In genomic region chr1:3369437-3370076, GRCh38 we compare ENCODE assay signal across 9 cellular contexts.
DNase-seq lines count a peak whose midpoint lies in the region; ATAC-seq and TF ChIP-seq lines count a peak whose summit lies in the region.
"Had no signal": no experiment of that assay in that cellular context is flagged by ENCODE, and none has a peak within 500 bp of the region (broad histone marks: within the 10 kb centered on the region; RNA-seq: fewer than 3 reads in every experiment).

No MANE protein-coding gene starts in this region.

- H3K4me1 ChIP-seq in left ventricle myocardium inferior: peaks cover 50% of the 10 kb centered on the region

- no peaks in the 10 kb centered on the region for H3K9me3 ChIP-seq in left ventricle myocardium inferior (replicated peaks)

- H3K36me3 ChIP-seq in left ventricle myocardium inferior: no peaks in the 10 kb centered on the region

- no peak for ATAC-seq in HG02588 (IDR thresholded peaks at IDR 0.05; ENCODE audit: unreplicated experiment)

- no peak for TF ChIP-seq CTCF in astrocyte of the spinal cord (IDR thresholded peaks at IDR 0.05; ENCODE audit: low read depth, low read length)
- no peak for TF ChIP-seq CTCF in left ventricle myocardium inferior (IDR thresholded peaks at IDR 0.05; ENCODE audit: borderline replicate concordance)

- H3K27ac Mint-ChIP-seq in activated T-cell treated with anti-CD3 and anti-CD28 coated beads, Interleukin-2, amount 50 U/mL, for 24 hours: no peak overlapping the region
- H3K27ac Mint-ChIP-seq: dendritic cell treated with granulocyte-macrophage colony-stimulating factor and Interleukin-4, amounts not matched to agents 40 ng/mL and 50 ng/mL, for 4 days had no signal

- in situ Hi-C loops in astrocyte of the spinal cord (cut with HindIII; ENCODE audit: low sequenced_read_pairs): no loop called here

- H3K4me1 Mint-ChIP-seq in activated T-cell treated with anti-CD3 and anti-CD28 coated beads, Interleukin-2, amount 50 U/mL, for 24 hours (ENCODE audit: low read depth): peaks cover 18% of the 10 kb centered on the region

- H3K36me3 Mint-ChIP-seq in activated T-cell treated with anti-CD3 and anti-CD28 coated beads, Interleukin-2, amount 50 U/mL, for 24 hours (ENCODE audit: low read depth): no peaks in the 10 kb centered on the region

- no peak overlapping the region for H3K4me3 Mint-ChIP-seq in activated T-cell treated with anti-CD3 and anti-CD28 coated beads, Interleukin-2, amount 50 U/mL, for 24 hours
- H3K4me3 Mint-ChIP-seq: dendritic cell treated with granulocyte-macrophage colony-stimulating factor and Interleukin-4, amounts not matched to agents 40 ng/mL and 50 ng/mL, for 4 days had no signal

- H3K27me3 ChIP-seq in left ventricle myocardium inferior (ENCODE audit: low read depth): peaks cover 19% of the 10 kb centered on the region

- DNase-seq in ELR (ENCODE audit: low read depth): peak; percentile 13
- DNase-seq in astrocyte of the spinal cord (ENCODE audit: low read depth, low spot score): peak; percentile 92
- peak; percentile 45 for DNase-seq in left ventricle myocardium inferior
- DNase-seq in skeletal muscle cell (ENCODE audit: low read depth): peak; percentile 88
- DNase-seq in SW 1271 (lab: John Stamatoyannopoulos, UW): no peak
- DNase-seq in activated T-cell treated with anti-CD3 and anti-CD28 coated beads, Interleukin-2, amount 50 U/mL, for 24 hours: no peak
- DNase-seq in cortex of kidney (lab: John Stamatoyannopoulos, UW): no peak

- intact Hi-C loops in left ventricle myocardium inferior (cut with micrococcal nuclease): no loop called here

- H3K4me3 ChIP-seq in astrocyte of the spinal cord (ENCODE audit: low read depth, low read length) (no peak overlapping the region), left ventricle myocardium inferior (no peak overlapping the region), skeletal muscle cell (ENCODE audit: low read depth, low read length) (no peak overlapping the region)

- peaks cover 8% of the 10 kb centered on the region for H3K27me3 Mint-ChIP-seq in activated T-cell treated with anti-CD3 and anti-CD28 coated beads, Interleukin-2, amount 50 U/mL, for 24 hours

- peak overlapping the region; percentile 68 for H3K27ac ChIP-seq in left ventricle myocardium inferior (replicated peaks)

- no peaks in the 10 kb centered on the region for H3K9me3 Mint-ChIP-seq in activated T-cell treated with anti-CD3 and anti-CD28 coated beads, Interleukin-2, amount 50 U/mL, for 24 hours
- H3K9me3 Mint-ChIP-seq: dendritic cell treated with granulocyte-macrophage colony-stimulating factor and Interleukin-4, amounts not matched to agents 40 ng/mL and 50 ng/mL, for 4 days had no signal

Comparison
In these comparisons a context has a peak if more than half of its experiments do, and no peak if none do; other contexts are left out.
1. DNase-seq: peak in ELR (single experiment), astrocyte of the spinal cord (single experiment), left ventricle myocardium inferior (single experiment) and skeletal muscle cell (single experiment); none in SW 1271 (0 of 2), activated T-cell treated with anti-CD3 and anti-CD28 coated beads, Interleukin-2, amount 50 U/mL, for 24 hours (single experiment) and cortex of kidney (single experiment).